In genomic region chr5:83983852-83984251, GRCh38 we compare ENCODE assay signal across 19 cellular contexts.
"Had no signal": no experiment of that assay in that cellular context is flagged by ENCODE, and none has a peak within 500 bp of the region (broad histone marks: within the 10 kb centered on the region; RNA-seq: fewer than 3 reads in every experiment).

No MANE protein-coding gene starts in this region.

- DNase-seq: KBM-7, MV-4-11, NCI-H1092, NCI-H1105 treated with DMSO at 0.1 percent for 48 hours, NCI-H1417 treated with DMSO at 0.1 percent for 48 hours, NCI-H146, NCI-H1694 treated with DMSO at 0.1 percent for 48 hours, NCI-H1930, NCI-H2081, NCI-H2107, NCI-H2227 treated with DMSO at 0.1 percent for 48 hours, NCI-H524, NCI-H526 treated with DMSO at 0.1 percent for 48 hours, NCI-H748 treated with DMSO at 0.1 percent for 48 hours, PC-3, SK-N-SH, T-helper 1 cell had no signal

- H3K9me2 ChIP-seq: SK-N-SH had no signal

- H3K4me2 ChIP-seq: SK-N-SH had no signal

- H3K9ac ChIP-seq: SK-N-SH had no signal

- H3K9me3 ChIP-seq: SK-N-SH had no signal

- ATAC-seq: Panc1, PC-3, Right ventricle myocardium inferior had no signal
